8 cellular contexts compared by ENCODE assay signal in the genomic region with DNA sequence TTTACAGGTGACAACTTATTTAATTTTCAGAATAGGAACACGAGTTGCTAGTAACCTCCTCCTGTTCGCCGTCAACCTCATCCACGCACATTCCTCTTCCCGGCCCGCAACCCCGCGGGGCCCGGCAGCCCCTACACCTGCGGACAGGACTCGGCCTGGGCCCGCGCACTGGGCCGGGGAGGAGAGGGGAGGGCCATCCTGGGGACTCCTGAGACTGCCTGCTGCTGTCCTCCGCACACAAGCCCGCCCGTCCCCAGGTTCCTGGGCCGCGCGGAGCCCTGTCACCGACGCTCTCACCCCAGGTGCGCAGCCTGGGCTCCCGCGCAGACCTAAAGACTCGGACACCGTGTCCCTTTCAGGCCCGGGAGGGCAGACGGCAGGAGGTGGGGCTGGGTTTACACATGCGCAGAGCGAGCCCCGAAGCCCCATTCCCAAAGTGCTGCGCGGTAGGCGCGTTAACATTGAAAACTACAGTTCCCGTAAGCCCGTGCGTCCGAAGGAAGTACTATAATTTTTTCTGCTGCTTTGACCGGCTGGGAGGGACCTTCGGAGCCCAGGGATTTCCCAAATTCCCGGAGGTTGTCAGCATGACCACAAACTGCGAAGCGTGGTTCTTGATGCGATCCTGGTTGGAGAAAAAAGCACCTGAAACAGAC.
DNase-seq lines count a peak whose midpoint lies in the region; ATAC-seq and TF ChIP-seq lines count a peak whose summit lies in the region.
"Not testable (repeated sequence)": the region's sequence is repeated elsewhere in the genome, so short reads cannot be mapped to it uniquely, and the experiment has no call there.

No MANE protein-coding gene starts in this region.

- POLR2A ChIA-PET in HEK293T (lab: Yijun Ruan, JAX), result not testable (repeated sequence)

- DNase-seq in DND-41, result peak; percentile 73
- not testable (repeated sequence) for DNase-seq in HEK293T (ENCODE audit: extremely low spot score)
- peak; percentile 88 for DNase-seq in MM.1S
- DNase-seq in RWPE2 (ENCODE audit: low spot score), result peak; percentile 74
- DNase-seq in activated T-helper 2 cell treated with anti-CD3 and anti-CD28 coated beads, Interferon-gamma antibody, Interleukin-2, Interleukin-4, amounts not matched to agents 10 μg/mL and 5 μg/mL and 100 μg/mL, durations not matched to agents 14 hours and 24 hours and 36 hours (ENCODE audit: low spot score), result peak; percentile 71
- DNase-seq in fibroblast of mammary gland (ENCODE audit: low read depth), result peak; percentile 73
- DNase-seq in natural killer cell, result peak; percentile 46
- peak; percentile 34 to 44 for DNase-seq in stimulated activated CD8-positive, alpha-beta memory T cell treated with anti-CD3 and anti-CD28 coated beads, Interleukin-7, amount 100 ng/mL, for 1 hour (ENCODE audit: low read depth in 2 of 2)

- peak overlapping the region; percentile 44; the same call in 1 of the 2 replicates for H3K4me2 ChIP-seq in DND-41 (ENCODE audit: insufficient read depth, low read length)
- peak overlapping the region; percentile 48; the same call in 1 of the 2 replicates for H3K4me2 ChIP-seq in MM.1S (ENCODE audit: low read depth, low read length)

- not testable (repeated sequence) for H3K36me3 ChIP-seq in DND-41 (ENCODE audit: insufficient read depth, low read length); MM.1S (replicated peaks; ENCODE audit: insufficient read depth, low read length); RWPE2 (ENCODE audit: low read depth)

- intact Hi-C loops in activated T-helper 2 cell treated with anti-CD3 and anti-CD28 coated beads, Interferon-gamma antibody, Interleukin-2, Interleukin-4, amounts not matched to agents 10 μg/mL and 5 μg/mL and 100 μg/mL, durations not matched to agents 14 hours and 24 hours and 36 hours (cut with micrococcal nuclease); natural killer cell (cut with micrococcal nuclease): not testable (repeated sequence)

- H3K9me3 ChIP-seq in DND-41 (ENCODE audit: insufficient read depth, low read length, severe bottlenecking); MM.1S (replicated peaks; ENCODE audit: insufficient read depth, low read length); RWPE2 (ENCODE audit: severe bottlenecking): not testable (repeated sequence)

- not testable (repeated sequence) for TF ChIP-seq CTCF in DND-41 (IDR thresholded peaks at IDR 0.05; ENCODE audit: borderline replicate concordance, extremely low read depth, low read length, poor library complexity, severe bottlenecking); MM.1S (IDR thresholded peaks at IDR 0.05; ENCODE audit: low read length); RWPE2 (IDR thresholded peaks at IDR 0.05; ENCODE audit: poor library complexity, severe bottlenecking); fibroblast of mammary gland (conservative IDR thresholded peaks at IDR 0.05; ENCODE audit: control insufficient read depth, insufficient read depth, low read depth, low read length); natural killer cell (IDR thresholded peaks at IDR 0.05)

- peak overlapping the region; percentile 26; the same call in 1 of the 2 replicates for H3K9ac ChIP-seq in DND-41 (ENCODE audit: low read depth, low read length)
- H3K9ac ChIP-seq in MM.1S (ENCODE audit: low read length), result peak overlapping the region; percentile 25; the same call in 1 of the 2 replicates

- not testable (repeated sequence) for H3K9me2 ChIP-seq in MM.1S (replicated peaks; ENCODE audit: insufficient read depth, low read length)

- not testable (repeated sequence) for H3K4me1 ChIP-seq in DND-41 (ENCODE audit: insufficient read depth, low read length); MM.1S (ENCODE audit: low read length); RWPE2 (ENCODE audit: insufficient read depth, poor library complexity, severe bottlenecking)

- H3K9me3 Mint-ChIP-seq in activated T-helper 2 cell treated with anti-CD3 and anti-CD28 coated beads, Interferon-gamma antibody, Interleukin-2, Interleukin-4, amounts not matched to agents 10 μg/mL and 5 μg/mL and 100 μg/mL, durations not matched to agents 14 hours and 24 hours and 36 hours; natural killer cell: not testable (repeated sequence)

- H3K27me3 Mint-ChIP-seq in activated T-helper 2 cell treated with anti-CD3 and anti-CD28 coated beads, Interferon-gamma antibody, Interleukin-2, Interleukin-4, amounts not matched to agents 10 μg/mL and 5 μg/mL and 100 μg/mL, durations not matched to agents 14 hours and 24 hours and 36 hours (ENCODE audit: low read depth); natural killer cell (ENCODE audit: low read depth in 2 of 2): not testable (repeated sequence)

- peak overlapping the region in 1 of 2 experiments; percentile 52; a peak in 2 of 4 replicates for H3K4me3 ChIP-seq in DND-41 (ENCODE audit: low read depth in 1 of 2, low read length in 2 of 2)
- peak overlapping the region; percentile 38 for H3K4me3 ChIP-seq in MM.1S (ENCODE audit: low read length)
- peak overlapping the region; percentile 29 for H3K4me3 ChIP-seq in RWPE2 (ENCODE audit: severe bottlenecking)
- H3K4me3 ChIP-seq in fibroblast of mammary gland (ENCODE audit: control insufficient read depth, low read depth, low read length), result peak overlapping the region; percentile 29

- not testable (repeated sequence) for H3K27ac ChIP-seq in DND-41 (ENCODE audit: low read length); MM.1S (ENCODE audit: low read length); RWPE2 (ENCODE audit: poor library complexity, severe bottlenecking)

- CTCF ChIA-PET in HEK293T (lab: Yijun Ruan, JAX), result not testable (repeated sequence)

- not testable (repeated sequence) for H3K79me2 ChIP-seq in DND-41 (ENCODE audit: insufficient read depth, low read length); MM.1S (ENCODE audit: low read length)

- H4K20me1 ChIP-seq in DND-41 (ENCODE audit: insufficient read depth, low read length); MM.1S (ENCODE audit: insufficient read depth, low read length): not testable (repeated sequence)

- not testable (repeated sequence) for H3K36me3 Mint-ChIP-seq in activated T-helper 2 cell treated with anti-CD3 and anti-CD28 coated beads, Interferon-gamma antibody, Interleukin-2, Interleukin-4, amounts not matched to agents 10 μg/mL and 5 μg/mL and 100 μg/mL, durations not matched to agents 14 hours and 24 hours and 36 hours (ENCODE audit: low read depth); natural killer cell

- H3K4me3 Mint-ChIP-seq in activated T-helper 2 cell treated with anti-CD3 and anti-CD28 coated beads, Interferon-gamma antibody, Interleukin-2, Interleukin-4, amounts not matched to agents 10 μg/mL and 5 μg/mL and 100 μg/mL, durations not matched to agents 14 hours and 24 hours and 36 hours (ENCODE audit: low read depth), result peak overlapping the region; percentile 86
- peak overlapping the region; percentile 97 for H3K4me3 Mint-ChIP-seq in natural killer cell

- not testable (repeated sequence) for H3F3A ChIP-seq in MM.1S (ENCODE audit: insufficient read depth, low read length)

- H3K4me1 Mint-ChIP-seq in activated T-helper 2 cell treated with anti-CD3 and anti-CD28 coated beads, Interferon-gamma antibody, Interleukin-2, Interleukin-4, amounts not matched to agents 10 μg/mL and 5 μg/mL and 100 μg/mL, durations not matched to agents 14 hours and 24 hours and 36 hours (ENCODE audit: low read depth); natural killer cell: not testable (repeated sequence)

- ATAC-seq in DND-41 (ENCODE audit: insufficient read depth, low read depth), result peak; percentile 94
- peak; percentile 92 for ATAC-seq in RWPE2 (ENCODE audit: low read depth)
- peak; percentile 84 to 96 (median 96) for ATAC-seq in natural killer cell

- not testable (repeated sequence) for H3K27me3 ChIP-seq in DND-41 (ENCODE audit: insufficient read depth, low read length, poor library complexity); MM.1S (replicated peaks; ENCODE audit: insufficient read depth, low read length); RWPE2 (ENCODE audit: insufficient read depth, poor library complexity, severe bottlenecking)

- peak overlapping the region; percentile 74 for H3K27ac Mint-ChIP-seq in activated T-helper 2 cell treated with anti-CD3 and anti-CD28 coated beads, Interferon-gamma antibody, Interleukin-2, Interleukin-4, amounts not matched to agents 10 μg/mL and 5 μg/mL and 100 μg/mL, durations not matched to agents 14 hours and 24 hours and 36 hours
- H3K27ac Mint-ChIP-seq in natural killer cell, result peak overlapping the region; percentile 77 to 92

- H2AFZ ChIP-seq in DND-41 (ENCODE audit: low read depth, low read length), result peak overlapping the region; percentile 56
- peak overlapping the region; percentile 77 for H2AFZ ChIP-seq in MM.1S (ENCODE audit: low read length)

TF ChIP-seq in HEK293T, 16 proteins besides CTCF, POLR2A, EP300 and RAD21:
- peak; percentile 79 for TF ChIP-seq L3MBTL2 (conservative IDR thresholded peaks at IDR 0.05)
